Comparison of ENCODE assay signal across 1 cellular context in genomic region chr19:8641908-8642547, GRCh38.
A peak's percentile ranks its signal among the peaks of the same experiment; 100 is the strongest.
TF ChIP-seq lines count a peak whose summit lies in the region.

No MANE protein-coding gene starts in this region.

TF ChIP-seq in HepG2, 621 proteins besides CTCF, POLR2A, EP300 and RAD21:
- TF ChIP-seq SMC3 (IDR thresholded peaks at IDR 0.05; ENCODE audit: low read length) (peak; percentile 59), ARID2 (CRISPR knock-in tag; IDR thresholded peaks at IDR 0.05; ENCODE audit: borderline replicate concordance) (no peak), NFYC (CRISPR knock-in tag; IDR thresholded peaks at IDR 0.05) (no peak), NR3C1 (CRISPR knock-in tag; IDR thresholded peaks at IDR 0.05) (no peak), ZNF326 (CRISPR knock-in tag; IDR thresholded peaks at IDR 0.05; ENCODE audit: borderline replicate concordance) (no peak), KAT7 (CRISPR knock-in tag; IDR thresholded peaks at IDR 0.05; ENCODE audit: borderline replicate concordance) (no peak), STAG1 (CRISPR knock-in tag; IDR thresholded peaks at IDR 0.05) (peak; percentile 73), HNRNPH1 (optimal IDR thresholded peaks at IDR 0.05; ENCODE audit: low read depth, low read length) (no peak), ZNF564 (CRISPR knock-in tag; IDR thresholded peaks at IDR 0.05) (no peak), ZNF331 (CRISPR knock-in tag; IDR thresholded peaks at IDR 0.05) (peak; percentile 100), ZNF468 (CRISPR knock-in tag; IDR thresholded peaks at IDR 0.05) (no peak), TFE3 (CRISPR knock-in tag; IDR thresholded peaks at IDR 0.05) (0 out of 2 replicates have a peak, but pooled peaks have one; percentile 13), ZBTB8A (CRISPR knock-in tag; IDR thresholded peaks at IDR 0.05; ENCODE audit: borderline replicate concordance, low read depth) (no peak), KLF13 (CRISPR knock-in tag; IDR thresholded peaks at IDR 0.05) (0 out of 2 replicates have a peak, but pooled peaks have one; percentile 36), ZNF121 (CRISPR knock-in tag; IDR thresholded peaks at IDR 0.05) (peak; percentile 94), RBAK (CRISPR knock-in tag; IDR thresholded peaks at IDR 0.05) (peak; percentile 93), JUN (CRISPR knock-in tag; IDR thresholded peaks at IDR 0.05) (no peak)
- TF ChIP-seq, protein P1, sequence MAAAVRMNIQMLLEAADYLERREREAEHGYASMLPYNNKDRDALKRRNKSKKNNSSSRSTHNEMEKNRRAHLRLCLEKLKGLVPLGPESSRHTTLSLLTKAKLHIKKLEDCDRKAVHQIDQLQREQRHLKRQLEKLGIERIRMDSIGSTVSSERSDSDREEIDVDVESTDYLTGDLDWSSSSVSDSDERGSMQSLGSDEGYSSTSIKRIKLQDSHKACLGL (CRISPR knock-in tag; IDR thresholded peaks at IDR 0.05) = no peak
- TF ChIP-seq, protein P2, sequence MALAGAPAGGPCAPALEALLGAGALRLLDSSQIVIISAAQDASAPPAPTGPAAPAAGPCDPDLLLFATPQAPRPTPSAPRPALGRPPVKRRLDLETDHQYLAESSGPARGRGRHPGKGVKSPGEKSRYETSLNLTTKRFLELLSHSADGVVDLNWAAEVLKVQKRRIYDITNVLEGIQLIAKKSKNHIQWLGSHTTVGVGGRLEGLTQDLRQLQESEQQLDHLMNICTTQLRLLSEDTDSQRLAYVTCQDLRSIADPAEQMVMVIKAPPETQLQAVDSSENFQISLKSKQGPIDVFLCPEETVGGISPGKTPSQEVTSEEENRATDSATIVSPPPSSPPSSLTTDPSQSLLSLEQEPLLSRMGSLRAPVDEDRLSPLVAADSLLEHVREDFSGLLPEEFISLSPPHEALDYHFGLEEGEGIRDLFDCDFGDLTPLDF (CRISPR knock-in tag; IDR thresholded peaks at IDR 0.05) = no peak
- TF ChIP-seq, protein P3, sequence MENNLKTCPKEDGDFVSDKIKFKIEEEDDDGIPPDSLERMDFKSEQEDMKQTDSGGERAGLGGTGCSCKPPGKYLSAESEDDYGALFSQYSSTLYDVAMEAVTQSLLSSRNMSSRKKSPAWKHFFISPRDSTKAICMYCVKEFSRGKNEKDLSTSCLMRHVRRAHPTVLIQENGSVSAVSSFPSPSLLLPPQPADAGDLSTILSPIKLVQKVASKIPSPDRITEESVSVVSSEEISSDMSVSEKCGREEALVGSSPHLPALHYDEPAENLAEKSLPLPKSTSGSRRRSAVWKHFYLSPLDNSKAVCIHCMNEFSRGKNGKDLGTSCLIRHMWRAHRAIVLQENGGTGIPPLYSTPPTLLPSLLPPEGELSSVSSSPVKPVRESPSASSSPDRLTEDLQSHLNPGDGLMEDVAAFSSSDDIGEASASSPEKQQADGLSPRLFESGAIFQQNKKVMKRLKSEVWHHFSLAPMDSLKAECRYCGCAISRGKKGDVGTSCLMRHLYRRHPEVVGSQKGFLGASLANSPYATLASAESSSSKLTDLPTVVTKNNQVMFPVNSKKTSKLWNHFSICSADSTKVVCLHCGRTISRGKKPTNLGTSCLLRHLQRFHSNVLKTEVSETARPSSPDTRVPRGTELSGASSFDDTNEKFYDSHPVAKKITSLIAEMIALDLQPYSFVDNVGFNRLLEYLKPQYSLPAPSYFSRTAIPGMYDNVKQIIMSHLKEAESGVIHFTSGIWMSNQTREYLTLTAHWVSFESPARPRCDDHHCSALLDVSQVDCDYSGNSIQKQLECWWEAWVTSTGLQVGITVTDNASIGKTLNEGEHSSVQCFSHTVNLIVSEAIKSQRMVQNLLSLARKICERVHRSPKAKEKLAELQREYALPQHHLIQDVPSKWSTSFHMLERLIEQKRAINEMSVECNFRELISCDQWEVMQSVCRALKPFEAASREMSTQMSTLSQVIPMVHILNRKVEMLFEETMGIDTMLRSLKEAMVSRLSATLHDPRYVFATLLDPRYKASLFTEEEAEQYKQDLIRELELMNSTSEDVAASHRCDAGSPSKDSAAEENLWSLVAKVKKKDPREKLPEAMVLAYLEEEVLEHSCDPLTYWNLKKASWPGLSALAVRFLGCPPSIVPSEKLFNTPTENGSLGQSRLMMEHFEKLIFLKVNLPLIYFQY (CRISPR knock-in tag; IDR thresholded peaks at IDR 0.05; ENCODE audit: borderline replicate concordance) = no peak
- TF ChIP-seq, protein P4, sequence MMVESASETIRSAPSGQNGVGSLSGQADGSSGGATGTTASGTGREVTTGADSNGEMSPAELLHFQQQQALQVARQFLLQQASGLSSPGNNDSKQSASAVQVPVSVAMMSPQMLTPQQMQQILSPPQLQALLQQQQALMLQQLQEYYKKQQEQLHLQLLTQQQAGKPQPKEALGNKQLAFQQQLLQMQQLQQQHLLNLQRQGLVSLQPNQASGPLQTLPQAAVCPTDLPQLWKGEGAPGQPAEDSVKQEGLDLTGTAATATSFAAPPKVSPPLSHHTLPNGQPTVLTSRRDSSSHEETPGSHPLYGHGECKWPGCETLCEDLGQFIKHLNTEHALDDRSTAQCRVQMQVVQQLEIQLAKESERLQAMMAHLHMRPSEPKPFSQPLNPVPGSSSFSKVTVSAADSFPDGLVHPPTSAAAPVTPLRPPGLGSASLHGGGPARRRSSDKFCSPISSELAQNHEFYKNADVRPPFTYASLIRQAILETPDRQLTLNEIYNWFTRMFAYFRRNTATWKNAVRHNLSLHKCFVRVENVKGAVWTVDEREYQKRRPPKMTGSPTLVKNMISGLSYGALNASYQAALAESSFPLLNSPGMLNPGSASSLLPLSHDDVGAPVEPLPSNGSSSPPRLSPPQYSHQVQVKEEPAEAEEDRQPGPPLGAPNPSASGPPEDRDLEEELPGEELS (CRISPR knock-in tag; IDR thresholded peaks at IDR 0.05) = no peak
